ENCODE assay signal across 22 cellular contexts in the genomic region with DNA sequence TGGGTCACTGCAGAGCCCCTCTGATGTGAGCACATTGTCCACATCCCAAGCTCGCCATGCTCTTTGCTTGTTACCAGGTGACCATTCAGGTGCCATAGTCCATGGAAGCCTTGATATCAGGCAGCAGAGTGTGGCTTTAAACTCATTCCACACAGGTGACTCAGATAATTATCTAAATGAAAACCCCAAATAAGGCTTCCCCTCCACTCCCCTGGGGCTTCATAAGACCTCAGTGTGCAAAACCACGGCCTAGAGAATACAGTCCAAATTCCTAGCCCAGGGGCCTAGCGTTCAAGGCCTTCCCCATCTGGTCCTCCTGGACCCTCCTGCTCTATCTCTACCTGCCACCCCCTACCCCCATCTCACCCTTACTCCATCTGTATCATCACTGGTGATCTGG.
DNase-seq lines count a peak whose midpoint lies in the region; ATAC-seq and TF ChIP-seq lines count a peak whose summit lies in the region.
"Had no signal": no experiment of that assay in that cellular context is flagged by ENCODE, and none has a peak within 500 bp of the region (broad histone marks: within the 10 kb centered on the region; RNA-seq: fewer than 3 reads in every experiment).

No MANE protein-coding gene starts in this region.

- intact Hi-C loops in adrenal gland (cut with DNase I): no loop called here

- no peak for TF ChIP-seq CTCF in adrenal gland (IDR thresholded peaks at IDR 0.05)

- peak overlapping the region in 2 of 5 donors; percentile 21 to 29 for H3K27ac ChIP-seq in adrenal gland
- H3K27ac ChIP-seq: cardiac muscle cell, right lobe of liver, stomach, vagina had no signal

- no peak for ATAC-seq in HG03196 (IDR thresholded peaks at IDR 0.05; ENCODE audit: unreplicated experiment)
- ATAC-seq: activated CD8-positive, alpha-beta T cell treated with anti-CD3 and anti-CD28 coated beads for 36 hours; activated T-cell treated with anti-CD3 and anti-CD28 coated beads, Interleukin-2, amount 50 U/mL, for 4 hours; WTC11 had no signal

- H3K27me3 ChIP-seq in adrenal gland: no peaks in the 10 kb centered on the region
- H3K27me3 ChIP-seq: cardiac muscle cell, right lobe of liver, stomach, vagina had no signal

- no peak for TF ChIP-seq POLR2A in adrenal gland (IDR thresholded peaks at IDR 0.05)

- H3K36me3 ChIP-seq in adrenal gland (replicated peaks in 1 of 2): peaks cover 0 to 88% of the 10 kb centered on the region in 2 donors

- DNase-seq in Daoy (ENCODE audit: low read depth) (peak; percentile 70), M059J (ENCODE audit: low read depth) (peak; percentile 91), astrocyte of the hippocampus (ENCODE audit: low read depth, low spot score) (peak; percentile 62), kidney tubule cell (ENCODE audit: low spot score) (peak; percentile 55), NCI-H187 (lab: John Stamatoyannopoulos, UW) (no peak), NCI-H2081 (lab: John Stamatoyannopoulos, UW) (no peak), adrenal gland (no peak)
- DNase-seq: activated CD8-positive, alpha-beta T cell treated with anti-CD3 and anti-CD28 coated beads for 36 hours; activated T-cell treated with anti-CD3 and anti-CD28 coated beads, Interleukin-2, amount 50 U/mL, for 4 hours; COR-L47; erythroblast; MM.1S; NCI-H2029 treated with DMSO at 0.1 percent for 48 hours; NCI-H526; right lobe of liver; stimulated activated CD4-positive, alpha-beta T cell treated with anti-CD3 and anti-CD28 coated beads, Interleukin-1b, Interleukin-23, amount 100 ng/mL, for 48 hours; stomach; T-helper 2 cell had no signal

- H3K4me1 ChIP-seq in adrenal gland (replicated peaks in 1 of 2): peaks cover 0 to 4% of the 10 kb centered on the region in 2 donors
- H3K4me1 ChIP-seq: vagina had no signal

- WGBS in adrenal gland, 4 donors: 90 to 96% (median 95%) methylated on average over 3 of the region's 3 CpGs

- H3K9me3 ChIP-seq in adrenal gland (replicated peaks in 1 of 3): no peaks in the 10 kb centered on the region
- H3K9me3 ChIP-seq: right lobe of liver, stomach, vagina had no signal

- H3K4me3 ChIP-seq in adrenal gland: no peak overlapping the region
- H3K4me3 ChIP-seq: cardiac muscle cell, right lobe of liver, stomach, vagina had no signal

Comparison
In these comparisons a context has a peak if more than half of its experiments do, and no peak if none do; other contexts are left out.
1. DNase-seq: peak in Daoy (single experiment), M059J (single experiment), astrocyte of the hippocampus (single experiment) and kidney tubule cell (single experiment); none in NCI-H187 (0 of 2), NCI-H2081 (0 of 2) and adrenal gland (0 of 7).